In genomic region chr2:138029238-138029637, GRCh38 we compare ENCODE assay signal across 22 cellular contexts.
DNase-seq lines count a peak whose midpoint lies in the region; ATAC-seq, FAIRE-seq and TF ChIP-seq lines count a peak whose summit lies in the region.
"Had no signal": no experiment of that assay in that cellular context is flagged by ENCODE, and none has a peak within 500 bp of the region (broad histone marks: within the 10 kb centered on the region; RNA-seq: fewer than 3 reads in every experiment).

No MANE protein-coding gene starts in this region.

- no TSS peak for BruUV-seq in endothelial cell of umbilical vein (replicated peaks; lab: Mats Ljungman, UMichigan)

- dilution Hi-C loops in endothelial cell of umbilical vein (cut with MboI; ENCODE audit: extremely low pct_ligation_motif_present, low sequenced_read_pairs): no loop called here

- intact Hi-C loops in Right ventricle myocardium inferior (cut with DNase I): loop anchor here (2.0 kb wide), 1 partner anchor 64 kb away; the partner anchor contains the start of gene HNMT
- intact Hi-C loops in endothelial cell of umbilical vein (cut with micrococcal nuclease): no loop called here
- intact Hi-C loops in right cardiac atrium (cut with DNase I): no loop called here

- H3K4me1 ChIP-seq in right atrium auricular region: peaks cover 0 to 5% of the 10 kb centered on the region in 2 donors
- no peaks in the 10 kb centered on the region for H3K4me1 ChIP-seq in endothelial cell of umbilical vein (ENCODE audit: control insufficient read depth, extremely low read depth, insufficient read depth, low read length)
- peaks cover 2% of the 10 kb centered on the region for H3K4me1 ChIP-seq in right cardiac atrium (ENCODE audit: control insufficient read depth, insufficient read depth, low read length)
- H3K4me1 ChIP-seq: BLaER1, esophagus muscularis mucosa, SJSA1 had no signal

- no peak for FAIRE-seq in endothelial cell of umbilical vein (lab: Jason Lieb, UNC)
- FAIRE-seq: colon, H1 had no signal

- H3K27ac ChIP-seq in right atrium auricular region (no peak overlapping the region), endothelial cell of umbilical vein (ENCODE audit: insufficient read depth, low read depth, low read length) (no peak overlapping the region), right cardiac atrium (ENCODE audit: low read length) (no peak overlapping the region)
- H3K27ac ChIP-seq: BLaER1, esophagus muscularis mucosa, heart right ventricle, SJSA1 had no signal

- ATAC-seq in Right ventricle myocardium inferior: peak; percentile 69
- ATAC-seq in right cardiac atrium: peak; percentile 67 to 85
- no peak for ATAC-seq in GM18867 (IDR thresholded peaks at IDR 0.05; ENCODE audit: unreplicated experiment)
- no peak for ATAC-seq in HG03354 (IDR thresholded peaks at IDR 0.05; ENCODE audit: poor library complexity, severe bottlenecking, unreplicated experiment)
- ATAC-seq: natural killer cell treated with Interleukin-12 subunit alpha and Interleukin-12 subunit beta and Interleukin-15 and Interleukin-18, amount 100 ng/mL, for 72 hours; stimulated activated effector memory CD8-positive, alpha-beta T cell treated with anti-CD3 and anti-CD28 coated beads, Interleukin-12 subunit alpha, Interleukin-12 subunit beta, amount 100 ng/mL, for 72 hours had no signal

- no peaks in the 10 kb centered on the region for H3K9me1 ChIP-seq in endothelial cell of umbilical vein (replicated peaks; ENCODE audit: control insufficient read depth, extremely low read depth, insufficient read depth, low read length)

- H3K27me3 ChIP-seq in right atrium auricular region: no peaks in the 10 kb centered on the region
- H3K27me3 ChIP-seq in endothelial cell of umbilical vein (ENCODE audit: control insufficient read depth in 2 of 2, insufficient read depth in 2 of 2, low read length in 2 of 2): no peaks in the 10 kb centered on the region
- no peaks in the 10 kb centered on the region for H3K27me3 ChIP-seq in right cardiac atrium (ENCODE audit: control insufficient read depth, insufficient read depth)
- H3K27me3 ChIP-seq: BLaER1, esophagus muscularis mucosa, heart right ventricle, SJSA1 had no signal

- CTCF ChIA-PET in endothelial cell of umbilical vein (lab: Charles Lee): no interaction called here

- TF ChIP-seq POLR2A in endothelial cell of umbilical vein (IDR thresholded peaks at IDR 0.05; ENCODE audit: low read depth, low read length): no peak

- no peak for TF ChIP-seq CTCF in right atrium auricular region (IDR thresholded peaks at IDR 0.05)
- TF ChIP-seq CTCF in endothelial cell of umbilical vein (IDR thresholded peaks at IDR 0.05; ENCODE audit: extremely low read depth in 1 of 2, insufficient read depth in 1 of 2, low read depth in 1 of 2, low read length in 2 of 2): no peak

- H3K36me3 ChIP-seq in right atrium auricular region (no peaks in the 10 kb centered on the region), endothelial cell of umbilical vein (ENCODE audit: control insufficient read depth in 2 of 2, extremely low read depth in 1 of 2, insufficient read depth in 2 of 2, low read length in 2 of 2) (no peaks in the 10 kb centered on the region)
- H3K36me3 ChIP-seq: BLaER1, esophagus muscularis mucosa, heart right ventricle, SJSA1 had no signal

- H3K79me2 ChIP-seq in endothelial cell of umbilical vein (ENCODE audit: control insufficient read depth, insufficient read depth, low read length): no peaks in the 10 kb centered on the region

- H4K20me1 ChIP-seq in endothelial cell of umbilical vein (replicated peaks; ENCODE audit: control insufficient read depth, extremely low read depth, insufficient read depth, low read length): no peaks in the 10 kb centered on the region
- H4K20me1 ChIP-seq: BLaER1 had no signal

- H3K9ac ChIP-seq in endothelial cell of umbilical vein (replicated peaks; ENCODE audit: extremely low read depth, insufficient read depth, low read length): no peak overlapping the region
- H3K9ac ChIP-seq: BLaER1 had no signal

- DNase-seq in Right ventricle myocardium inferior (ENCODE audit: missing footprints) (no peak), right atrium auricular region (ENCODE audit: low spot score) (no peak), endothelial cell of umbilical vein (ENCODE audit: low read depth, low spot score) (peak; percentile 8), right cardiac atrium (peak; percentile 21 to 74 (median 52)), SW 1271 (lab: John Stamatoyannopoulos, UW) (no peak), NCI-H1048 (lab: John Stamatoyannopoulos, UW) (no peak)
- DNase-seq: activated naive CD4-positive, alpha-beta T cell treated with anti-CD3 and anti-CD28 coated beads for 36 hours; activated T-cell treated with anti-CD3 and anti-CD28 coated beads, Interleukin-2, amount 50 U/mL, for 48 hours; Caco-2; effector memory CD8-positive, alpha-beta T cell; NCI-H510A; stimulated activated CD4-positive, alpha-beta T cell treated with anti-CD3 and anti-CD28 coated beads, Interleukin-2, amount 100 ng/mL, for 24 hours had no signal

- WGBS in right cardiac atrium: 73% methylated on average over 1 of the region's 1 CpG

- H3K4me3 ChIP-seq in right atrium auricular region (no peak overlapping the region), endothelial cell of umbilical vein (replicated peaks in 1 of 3; ENCODE audit: insufficient read depth in 1 of 3, low read depth in 1 of 3, low read length in 3 of 3) (no peak overlapping the region), right cardiac atrium (ENCODE audit: low read length) (no peak overlapping the region)
- H3K4me3 ChIP-seq: BLaER1, esophagus muscularis mucosa, heart right ventricle, SJSA1 had no signal

- no peak overlapping the region for H3K4me2 ChIP-seq in endothelial cell of umbilical vein (ENCODE audit: insufficient read depth, low read length)
- H3K4me2 ChIP-seq: BLaER1 had no signal

- no peak overlapping the region for H2AFZ ChIP-seq in endothelial cell of umbilical vein (ENCODE audit: low read depth, low read length)

- POLR2A ChIA-PET in endothelial cell of umbilical vein (lab: Charles Lee): no interaction called here

- H3K9me3 ChIP-seq in right atrium auricular region (no peaks in the 10 kb centered on the region), endothelial cell of umbilical vein (replicated peaks; ENCODE audit: control insufficient read depth, insufficient read depth, low read length) (no peaks in the 10 kb centered on the region), right cardiac atrium (ENCODE audit: control insufficient read depth, low read length) (no peaks in the 10 kb centered on the region)
- H3K9me3 ChIP-seq: BLaER1, Caco-2, esophagus muscularis mucosa, heart right ventricle, SJSA1 had no signal

TF ChIP-seq in endothelial cell of umbilical vein, 7 proteins besides CTCF, POLR2A, EP300 and RAD21:
- TF ChIP-seq GATA2 (IDR thresholded peaks at IDR 0.05; ENCODE audit: insufficient read depth, insufficient read length, low read depth, low read length) (no peak), MYC (IDR thresholded peaks at IDR 0.05; ENCODE audit: low read depth, low read length) (no peak), POLR2AphosphoS5 (IDR thresholded peaks at IDR 0.05; ENCODE audit: insufficient read depth, low read depth, low read length) (no peak)

Comparison
In these comparisons a context has a peak if more than half of its experiments do, and no peak if none do; other contexts are left out.
1. DNase-seq: peak in endothelial cell of umbilical vein (single experiment) and right cardiac atrium (3 of 3); none in Right ventricle myocardium inferior (single experiment), right atrium auricular region (single experiment), SW 1271 (0 of 2) and NCI-H1048 (single experiment).
2. ATAC-seq: peak in Right ventricle myocardium inferior (single experiment) and right cardiac atrium (2 of 2); none in GM18867 (single experiment) and HG03354 (single experiment).